ENCODE assay signal across 1 cellular context in the genomic region with DNA sequence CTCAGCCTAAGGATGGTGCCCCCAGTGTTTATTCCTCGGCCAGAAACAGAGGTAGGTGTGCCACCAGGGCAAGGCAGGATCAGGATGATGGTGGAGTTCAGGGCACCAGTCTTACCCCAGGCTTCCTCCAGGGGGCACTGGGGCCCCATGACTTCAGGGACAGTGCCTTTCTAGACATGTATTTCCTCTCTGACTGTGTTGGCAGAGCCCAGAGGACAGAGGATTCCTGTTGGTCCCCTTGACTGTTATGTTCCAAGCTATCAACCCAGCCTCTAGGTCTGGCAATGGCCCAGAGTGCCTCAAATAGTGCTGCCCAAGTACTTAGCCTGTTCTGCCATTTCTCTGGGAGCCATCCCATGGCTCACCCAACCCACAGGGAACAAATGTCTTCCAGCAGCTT.
TF ChIP-seq lines count a peak whose summit lies in the region.

No MANE protein-coding gene starts in this region.

TF ChIP-seq in HCT116, 20 proteins besides CTCF, POLR2A, EP300 and RAD21:
- TF ChIP-seq, protein P1, sequence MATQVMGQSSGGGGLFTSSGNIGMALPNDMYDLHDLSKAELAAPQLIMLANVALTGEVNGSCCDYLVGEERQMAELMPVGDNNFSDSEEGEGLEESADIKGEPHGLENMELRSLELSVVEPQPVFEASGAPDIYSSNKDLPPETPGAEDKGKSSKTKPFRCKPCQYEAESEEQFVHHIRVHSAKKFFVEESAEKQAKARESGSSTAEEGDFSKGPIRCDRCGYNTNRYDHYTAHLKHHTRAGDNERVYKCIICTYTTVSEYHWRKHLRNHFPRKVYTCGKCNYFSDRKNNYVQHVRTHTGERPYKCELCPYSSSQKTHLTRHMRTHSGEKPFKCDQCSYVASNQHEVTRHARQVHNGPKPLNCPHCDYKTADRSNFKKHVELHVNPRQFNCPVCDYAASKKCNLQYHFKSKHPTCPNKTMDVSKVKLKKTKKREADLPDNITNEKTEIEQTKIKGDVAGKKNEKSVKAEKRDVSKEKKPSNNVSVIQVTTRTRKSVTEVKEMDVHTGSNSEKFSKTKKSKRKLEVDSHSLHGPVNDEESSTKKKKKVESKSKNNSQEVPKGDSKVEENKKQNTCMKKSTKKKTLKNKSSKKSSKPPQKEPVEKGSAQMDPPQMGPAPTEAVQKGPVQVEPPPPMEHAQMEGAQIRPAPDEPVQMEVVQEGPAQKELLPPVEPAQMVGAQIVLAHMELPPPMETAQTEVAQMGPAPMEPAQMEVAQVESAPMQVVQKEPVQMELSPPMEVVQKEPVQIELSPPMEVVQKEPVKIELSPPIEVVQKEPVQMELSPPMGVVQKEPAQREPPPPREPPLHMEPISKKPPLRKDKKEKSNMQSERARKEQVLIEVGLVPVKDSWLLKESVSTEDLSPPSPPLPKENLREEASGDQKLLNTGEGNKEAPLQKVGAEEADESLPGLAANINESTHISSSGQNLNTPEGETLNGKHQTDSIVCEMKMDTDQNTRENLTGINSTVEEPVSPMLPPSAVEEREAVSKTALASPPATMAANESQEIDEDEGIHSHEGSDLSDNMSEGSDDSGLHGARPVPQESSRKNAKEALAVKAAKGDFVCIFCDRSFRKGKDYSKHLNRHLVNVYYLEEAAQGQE (IDR thresholded peaks at IDR 0.05; ENCODE audit: low read depth) = no peak
- TF ChIP-seq YY1 (IDR thresholded peaks at IDR 0.05; ENCODE audit: extremely low read depth, insufficient replicate concordance, low read depth, low read length) = no peak
- TF ChIP-seq ZFX (IDR thresholded peaks at IDR 0.05) = no peak
- no peak for TF ChIP-seq SRF (IDR thresholded peaks at IDR 0.05; ENCODE audit: low read depth)
- no peak for TF ChIP-seq FOSL1 (IDR thresholded peaks at IDR 0.05; ENCODE audit: low read depth)
